ENCODE assay signal across 8 cellular contexts in the genomic region with DNA sequence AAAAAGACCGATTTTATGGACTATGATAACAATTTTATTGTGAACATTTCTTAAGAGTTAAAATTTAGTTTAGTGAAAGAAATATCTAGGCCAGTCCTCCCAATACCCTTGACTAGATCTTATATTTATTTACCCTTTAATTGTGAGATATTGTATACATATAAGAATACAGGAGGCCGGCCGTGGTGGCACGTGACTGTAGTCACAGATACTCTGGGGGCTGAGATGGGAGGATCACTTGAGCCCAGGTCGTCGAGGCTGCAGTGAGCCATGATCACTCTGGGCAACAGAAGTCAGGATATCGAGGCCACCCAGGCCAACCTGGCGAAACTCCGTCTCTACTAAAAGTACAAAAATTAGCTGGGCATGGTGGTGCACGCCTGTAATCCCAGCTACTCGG. TPM values are rescaled to one million over a fixed set of nuclear protein-coding genes. Genes with fewer than 3 reads are reported as not detected.
DNase-seq lines count a peak whose midpoint lies in the region; ATAC-seq and TF ChIP-seq lines count a peak whose summit lies in the region.

No MANE protein-coding gene starts in this region.

- peak; percentile 24 to 32 for DNase-seq in activated CD4-positive, alpha-beta T cell treated with anti-CD3 and anti-CD28 coated beads, Interleukin-2, amount 50 U/mL, for 48 hours
- no peak for DNase-seq in activated CD4-positive, alpha-beta T cell treated with anti-CD3 and anti-CD28 coated beads for 4 hours
- DNase-seq in testis (no peak), germinal center (ENCODE audit: low spot score) (no peak), KBM-7 (no peak)

- H3K4me3 ChIP-seq in iPS-18a (ENCODE audit: low read length) (peak overlapping the region; percentile 77), testis (peak overlapping the region; percentile 78 to 84)

- intact Hi-C loops in testis (cut with DNase I; ENCODE audit: low total_unique reads) = no loop called here

- peak overlapping the region; percentile 96 for H3K9ac ChIP-seq in iPS-18a (ENCODE audit: low read length)

- H3K27ac ChIP-seq in VCaP = peak overlapping the region; percentile 90
- H3K27ac ChIP-seq in iPS-18a (ENCODE audit: low read length) = peak overlapping the region; percentile 96
- peak overlapping the region in 1 of 2 donors; percentile 66 for H3K27ac ChIP-seq in testis

- H3K9me3 ChIP-seq in iPS-18a (ENCODE audit: control insufficient read depth, low read depth, low read length) (no peaks in the 10 kb centered on the region), testis (no peaks in the 10 kb centered on the region)

- H3K4me1 ChIP-seq in iPS-18a (ENCODE audit: control insufficient read depth, low read depth, low read length) (peaks cover 6% of the 10 kb centered on the region), testis (peaks cover 5% of the 10 kb centered on the region)

- no peak for TF ChIP-seq CTCF in VCaP (conservative IDR thresholded peaks at IDR 0.05)
- no peak for TF ChIP-seq CTCF in testis (IDR thresholded peaks at IDR 0.05)

- no peak for ATAC-seq in HG03097 (IDR thresholded peaks at IDR 0.05; ENCODE audit: low FRiP score, unreplicated experiment)

- no peak for TF ChIP-seq POLR2A in testis (IDR thresholded peaks at IDR 0.05)

- H3K27me3 ChIP-seq in iPS-18a (ENCODE audit: control insufficient read depth, insufficient read depth, low read length) = no peaks in the 10 kb centered on the region
- H3K27me3 ChIP-seq in testis = no peaks in the 10 kb centered on the region

- WGBS in testis, 2 donors = 51 to 56% methylated on average over 11 of the region's 11 CpGs

- in situ Hi-C loops in KBM-7 (cut with MboI; ENCODE audit: low pct_unique_long_range_greater_than_20kb, low sequenced_read_pairs) = no loop called here

- H3K36me3 ChIP-seq in iPS-18a (ENCODE audit: control insufficient read depth, low read depth, low read length) (no peaks in the 10 kb centered on the region), testis (ENCODE audit: low read depth, missing control alignments) (no peaks in the 10 kb centered on the region)

RNA-seq across cellular contexts. Expression of gene RMDN3, which starts 0.8 kb away (rescaled TPM):
- total RNA-seq in testis = 10 to 100 TPM; 31.5 to 33.1 TPM
- polyA plus RNA-seq in testis (ENCODE audit: insufficient read depth, low read depth, low replicate concordance) = 37.3 TPM

RNA-seq across cellular contexts. Expression of gene GCHFR, which starts 8.0 kb away (rescaled TPM):
- total RNA-seq in testis = 10 to 100 TPM in 1 of 2 donors, 1 to 10 TPM in 1; 8.5 to 15.0 TPM
- 7.4 TPM for polyA plus RNA-seq in testis (ENCODE audit: insufficient read depth, low read depth, low replicate concordance)

RNA-seq across cellular contexts. Expression of gene C15orf62, which starts 14.0 kb away (rescaled TPM):
- under 1 TPM in 1 of 2 donors, not detected in 1; 0.24 TPM for total RNA-seq in testis
- not detected for polyA plus RNA-seq in testis (ENCODE audit: insufficient read depth, low read depth, low replicate concordance)

RNA-seq across cellular contexts. Expression of gene ZFYVE19, which starts 51.1 kb away (rescaled TPM):
- 10 to 100 TPM; 22.4 to 38.2 TPM for total RNA-seq in testis
- polyA plus RNA-seq in testis (ENCODE audit: insufficient read depth, low read depth, low replicate concordance) = 26.3 TPM

RNA-seq across cellular contexts. Expression of gene DNAJC17, which starts 51.5 kb away (rescaled TPM):
- total RNA-seq in testis = 10 to 100 TPM; 11.1 to 21.6 TPM
- polyA plus RNA-seq in testis (ENCODE audit: insufficient read depth, low read depth, low replicate concordance) = 22.6 TPM

Comparison
In these comparisons a context has a peak if more than half of its experiments do, and no peak if none do; other contexts are left out.
1. DNase-seq: peak in activated CD4-positive, alpha-beta T cell treated with anti-CD3 and anti-CD28 coated beads, Interleukin-2, amount 50 U/mL, for 48 hours (2 of 2); none in activated CD4-positive, alpha-beta T cell treated with anti-CD3 and anti-CD28 coated beads for 4 hours (0 of 2), testis (single experiment), germinal center (single experiment) and KBM-7 (single experiment).